In genomic region chr10:90227259-90227658, GRCh38 we compare ENCODE assay signal across 11 cellular contexts.
DNase-seq lines count a peak whose midpoint lies in the region; ATAC-seq and TF ChIP-seq lines count a peak whose summit lies in the region.
"Had no signal": no experiment of that assay in that cellular context is flagged by ENCODE, and none has a peak within 500 bp of the region (broad histone marks: within the 10 kb centered on the region; RNA-seq: fewer than 3 reads in every experiment).

No MANE protein-coding gene starts in this region.

- H3K9me3 Mint-ChIP-seq in activated naive CD4-positive, alpha-beta T cell treated with anti-CD3 and anti-CD28 coated beads, Interleukin-2, amount 50 U/mL, for 24 hours = peaks cover 7% of the 10 kb centered on the region
- H3K9me3 Mint-ChIP-seq in stimulated activated naive CD8-positive, alpha-beta T cell treated with anti-CD3 and anti-CD28 coated beads, Interleukin-15, amount 100 ng/mL, for 72 hours = peaks cover 26 to 33% of the 10 kb centered on the region in 2 donors

- H3K27ac Mint-ChIP-seq in activated naive CD4-positive, alpha-beta T cell treated with anti-CD3 and anti-CD28 coated beads, Interleukin-2, amount 50 U/mL, for 24 hours = peak overlapping the region; percentile 31
- peak overlapping the region in 1 of 2 donors; percentile 49 for H3K27ac Mint-ChIP-seq in stimulated activated naive CD8-positive, alpha-beta T cell treated with anti-CD3 and anti-CD28 coated beads, Interleukin-15, amount 100 ng/mL, for 72 hours
- H3K27ac Mint-ChIP-seq: activated B cell treated with CpG ODN at 0.5 μM for 24 hours, B cell had no signal

- H3K27me3 Mint-ChIP-seq in activated naive CD4-positive, alpha-beta T cell treated with anti-CD3 and anti-CD28 coated beads, Interleukin-2, amount 50 U/mL, for 24 hours = peaks cover 2% of the 10 kb centered on the region
- peaks cover 46% of the 10 kb centered on the region for H3K27me3 Mint-ChIP-seq in stimulated activated naive CD8-positive, alpha-beta T cell treated with anti-CD3 and anti-CD28 coated beads, Interleukin-15, amount 100 ng/mL, for 72 hours
- H3K27me3 Mint-ChIP-seq: B cell had no signal

- ATAC-seq in stimulated activated naive CD8-positive, alpha-beta T cell treated with anti-CD3 and anti-CD28 coated beads, Interleukin-15, amount 100 ng/mL, for 72 hours = peak; percentile 97
- ATAC-seq in GM21576 (IDR thresholded peaks at IDR 0.05; ENCODE audit: unreplicated experiment) (no peak), HG03439 (IDR thresholded peaks at IDR 0.05; ENCODE audit: unreplicated experiment) (no peak), HG03097 (IDR thresholded peaks at IDR 0.05; ENCODE audit: low FRiP score, unreplicated experiment) (no peak)

- no peak overlapping the region for H3K4me3 Mint-ChIP-seq in activated naive CD4-positive, alpha-beta T cell treated with anti-CD3 and anti-CD28 coated beads, Interleukin-2, amount 50 U/mL, for 24 hours
- peak overlapping the region; percentile 8 to 34 for H3K4me3 Mint-ChIP-seq in stimulated activated naive CD8-positive, alpha-beta T cell treated with anti-CD3 and anti-CD28 coated beads, Interleukin-15, amount 100 ng/mL, for 72 hours
- H3K4me3 Mint-ChIP-seq: activated B cell treated with CpG ODN at 0.5 μM for 24 hours, B cell had no signal

- no peak for TF ChIP-seq CTCF in fibroblast of villous mesenchyme (IDR thresholded peaks at IDR 0.05; ENCODE audit: insufficient read depth, low read depth, low read length)

- peaks cover 9% of the 10 kb centered on the region for H3K4me1 Mint-ChIP-seq in activated naive CD4-positive, alpha-beta T cell treated with anti-CD3 and anti-CD28 coated beads, Interleukin-2, amount 50 U/mL, for 24 hours
- H3K4me1 Mint-ChIP-seq in stimulated activated naive CD8-positive, alpha-beta T cell treated with anti-CD3 and anti-CD28 coated beads, Interleukin-15, amount 100 ng/mL, for 72 hours = peaks cover 24% of the 10 kb centered on the region
- H3K4me1 Mint-ChIP-seq: activated B cell treated with CpG ODN at 0.5 μM for 24 hours, B cell had no signal

- no peak overlapping the region for H3K4me3 ChIP-seq in fibroblast of villous mesenchyme (ENCODE audit: low read depth, low read length)
- H3K4me3 ChIP-seq: hepatocyte had no signal

- H3K36me3 Mint-ChIP-seq in activated naive CD4-positive, alpha-beta T cell treated with anti-CD3 and anti-CD28 coated beads, Interleukin-2, amount 50 U/mL, for 24 hours = no peaks in the 10 kb centered on the region

- no peak for DNase-seq in activated naive CD4-positive, alpha-beta T cell treated with Interleukin-2 at 50 U/mL for 16 hours
- DNase-seq in activated T-cell treated with anti-CD3 and anti-CD28 coated beads for 4 hours (peak; percentile 2), fibroblast of villous mesenchyme (ENCODE audit: low read depth) (peak; percentile 54)
- DNase-seq in stimulated activated naive CD8-positive, alpha-beta T cell treated with anti-CD3 and anti-CD28 coated beads, Interleukin-15, amount 100 ng/mL, for 72 hours = peak; percentile 54 to 59
- DNase-seq: activated B cell treated with CpG ODN at 0.5 μM for 24 hours had no signal
